Comparison of ENCODE assay signal across 1 cellular context in genomic region chr18:54229660-54230059, GRCh38.
TF ChIP-seq lines count a peak whose summit lies in the region.

No MANE protein-coding gene starts in this region.

TF ChIP-seq in H1, 55 proteins besides CTCF, POLR2A, EP300 and RAD21 (continued from another document):
- TF ChIP-seq CHD7 (IDR thresholded peaks at IDR 0.05; ENCODE audit: insufficient replicate concordance, low read length): no peak
- TF ChIP-seq SAP30 (IDR thresholded peaks at IDR 0.05; ENCODE audit: insufficient read depth, insufficient replicate concordance, low read length): no peak
- no peak for TF ChIP-seq SIX5 (IDR thresholded peaks at IDR 0.05; ENCODE audit: low read depth, low read length)
- TF ChIP-seq SP1 (IDR thresholded peaks at IDR 0.05; ENCODE audit: low read depth, low read length): no peak
- TF ChIP-seq CREB1 (IDR thresholded peaks at IDR 0.05): no peak
- TF ChIP-seq POLR2AphosphoS5 (IDR thresholded peaks at IDR 0.05; ENCODE audit: low read depth, low read length): no peak
- TF ChIP-seq SRF (IDR thresholded peaks at IDR 0.05; ENCODE audit: low read depth, low read length): no peak
- TF ChIP-seq RNF2 (IDR thresholded peaks at IDR 0.05; ENCODE audit: borderline replicate concordance, low read depth, low read length, missing control alignments, poor library complexity, severe bottlenecking): no peak
- TF ChIP-seq, protein P1, sequence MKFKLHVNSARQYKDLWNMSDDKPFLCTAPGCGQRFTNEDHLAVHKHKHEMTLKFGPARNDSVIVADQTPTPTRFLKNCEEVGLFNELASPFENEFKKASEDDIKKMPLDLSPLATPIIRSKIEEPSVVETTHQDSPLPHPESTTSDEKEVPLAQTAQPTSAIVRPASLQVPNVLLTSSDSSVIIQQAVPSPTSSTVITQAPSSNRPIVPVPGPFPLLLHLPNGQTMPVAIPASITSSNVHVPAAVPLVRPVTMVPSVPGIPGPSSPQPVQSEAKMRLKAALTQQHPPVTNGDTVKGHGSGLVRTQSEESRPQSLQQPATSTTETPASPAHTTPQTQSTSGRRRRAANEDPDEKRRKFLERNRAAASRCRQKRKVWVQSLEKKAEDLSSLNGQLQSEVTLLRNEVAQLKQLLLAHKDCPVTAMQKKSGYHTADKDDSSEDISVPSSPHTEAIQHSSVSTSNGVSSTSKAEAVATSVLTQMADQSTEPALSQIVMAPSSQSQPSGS (IDR thresholded peaks at IDR 0.05; ENCODE audit: low read length): no peak
- TF ChIP-seq FOSL1 (IDR thresholded peaks at IDR 0.05; ENCODE audit: insufficient read depth, low read depth, low read length): no peak
- no peak for TF ChIP-seq RFX5 (IDR thresholded peaks at IDR 0.05; ENCODE audit: borderline replicate concordance, low read depth, low read length)
- TF ChIP-seq EGR1 (IDR thresholded peaks at IDR 0.05; ENCODE audit: borderline replicate concordance, low read depth, low read length): no peak
- no peak for TF ChIP-seq SIN3A (conservative IDR thresholded peaks at IDR 0.05 in 1 of 2, IDR thresholded peaks at IDR 0.05 in 1 of 2; ENCODE audit: low read depth in 1 of 2, low read length in 2 of 2)
- no peak for TF ChIP-seq HDAC6 (IDR thresholded peaks at IDR 0.05; ENCODE audit: low read depth, low read length)
- TF ChIP-seq JUND (IDR thresholded peaks at IDR 0.05; ENCODE audit: low read length): no peak
- TF ChIP-seq POU5F1 (IDR thresholded peaks at IDR 0.05; ENCODE audit: low read depth, low read length): no peak
TF ChIP-seq in H1: peak in this region for 0.
